Comparison of ENCODE assay signal across 8 cellular contexts in the genomic region with DNA sequence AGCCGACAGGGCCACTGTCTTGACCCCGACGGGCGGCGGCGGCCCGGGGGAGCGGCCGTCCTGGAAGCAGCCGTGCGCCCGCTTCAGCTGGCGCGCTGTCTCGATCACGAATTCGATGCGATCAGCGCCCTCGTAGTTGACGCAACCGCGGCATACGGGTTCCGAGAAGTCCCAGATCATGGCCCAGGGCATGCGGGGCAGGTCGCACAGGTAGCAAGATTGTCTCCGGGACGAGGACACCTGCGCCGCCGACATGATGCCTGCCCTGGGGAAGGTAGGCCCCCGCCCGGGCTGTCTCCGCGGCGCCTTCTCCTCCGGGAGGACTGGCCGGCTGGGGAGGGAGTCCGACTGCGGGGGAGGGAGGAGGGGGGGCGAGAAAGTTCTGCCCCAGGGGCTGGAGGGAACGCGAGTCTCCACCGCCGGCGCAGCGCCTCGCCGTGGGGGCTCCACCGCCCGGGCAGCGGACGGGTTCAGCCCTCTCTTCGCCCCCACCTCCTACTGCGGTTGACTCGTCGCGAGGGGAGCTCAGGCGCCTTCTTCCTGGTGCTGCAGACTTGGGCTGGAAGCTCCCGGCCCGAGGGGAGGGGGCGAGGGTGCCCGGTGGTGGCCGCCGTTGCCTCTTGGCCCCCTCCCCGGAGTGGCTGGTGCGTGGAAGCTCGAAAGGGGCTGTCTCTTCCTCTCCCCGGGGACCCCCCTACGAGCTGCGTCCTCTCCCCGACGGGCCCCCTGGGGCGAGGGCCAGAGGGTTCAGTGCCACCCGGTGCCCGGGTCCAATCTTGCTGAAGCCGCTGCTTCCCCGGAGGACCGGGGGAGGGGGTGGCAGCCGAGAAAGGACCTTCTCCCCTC. TPM values are rescaled to one million over a fixed set of nuclear protein-coding genes. Genes with fewer than 3 reads are reported as not detected.
DNase-seq lines count a peak whose midpoint lies in the region; ATAC-seq and TF ChIP-seq lines count a peak whose summit lies in the region.

No MANE protein-coding gene starts in this region.

- intact Hi-C loops in esophagus muscularis mucosa (cut with DNase I): loop anchor here (5.0 kb wide), 2 partner anchors 70 to 110 kb away; no protein-coding TSS in a partner anchor
- intact Hi-C loops in testis (cut with DNase I; ENCODE audit: low total_unique reads): loop anchor here (5.0 kb wide), 1 partner anchor 295 kb away; a partner anchor contains a TSS

- WGBS in esophagus muscularis mucosa: no CpG with 5 or more reads among the region's 81 CpGs
- WGBS in testis, 2 donors: 0 to 1% methylated on average over 15 to 36 of the region's 81 CpGs

- peaks cover 0 to 27% (median 12%) of the 10 kb centered on the region in 4 donors for H3K36me3 ChIP-seq in esophagus muscularis mucosa
- H3K36me3 ChIP-seq in testis (ENCODE audit: low read depth, missing control alignments): no peaks in the 10 kb centered on the region

- peak overlapping the region; percentile 89 for H3K27ac Mint-ChIP-seq in activated T-cell treated with anti-CD3 and anti-CD28 coated beads, Interleukin-2, amount 50 U/mL, for 24 hours
- peak overlapping the region; percentile 70 to 99 (median 92) for H3K27ac Mint-ChIP-seq in naive B cell

- H3K27me3 Mint-ChIP-seq in activated T-cell treated with anti-CD3 and anti-CD28 coated beads, Interleukin-2, amount 50 U/mL, for 24 hours: no peaks in the 10 kb centered on the region
- H3K27me3 Mint-ChIP-seq in naive B cell: no peaks in the 10 kb centered on the region

- ATAC-seq in GM18511 (IDR thresholded peaks at IDR 0.05; ENCODE audit: unreplicated experiment) (peak; percentile 56), HG02970 (IDR thresholded peaks at IDR 0.05; ENCODE audit: low FRiP score, unreplicated experiment) (peak; percentile 34), naive B cell (ENCODE audit: low read depth in 2 of 2) (peak; percentile 46 to 47)

- H3K9me3 Mint-ChIP-seq in activated T-cell treated with anti-CD3 and anti-CD28 coated beads, Interleukin-2, amount 50 U/mL, for 24 hours: no peaks in the 10 kb centered on the region
- H3K9me3 Mint-ChIP-seq in naive B cell: no peaks in the 10 kb centered on the region

- no peak for TF ChIP-seq EP300 in esophagus muscularis mucosa (IDR thresholded peaks at IDR 0.05)

- DNase-seq in AG04449 (ENCODE audit: low read depth, low spot score) (no peak), NCI-H2196 treated with DMSO at 0.1 percent for 48 hours (lab: John Stamatoyannopoulos, UW; ENCODE audit: unreplicated experiment) (peak; percentile 50), esophagus muscularis mucosa (ENCODE audit: extremely low spot score) (no peak), naive B cell (peak; percentile 78), testis (peak; percentile 78)
- DNase-seq in activated T-cell treated with anti-CD3 and anti-CD28 coated beads, Interleukin-2, amount 50 U/mL, for 24 hours: peak; percentile 83

- H3K27me3 ChIP-seq in esophagus muscularis mucosa (no peaks in the 10 kb centered on the region), testis (no peaks in the 10 kb centered on the region)

- H3K4me3 ChIP-seq in AG04449 (ENCODE audit: low read depth, low read length) (peak overlapping the region; percentile 92), esophagus muscularis mucosa (peak overlapping the region; percentile 79 to 93 (median 86)), testis (peak overlapping the region; percentile 72 to 91)

- H3K4me3 Mint-ChIP-seq in activated T-cell treated with anti-CD3 and anti-CD28 coated beads, Interleukin-2, amount 50 U/mL, for 24 hours: peak overlapping the region; percentile 88
- H3K4me3 Mint-ChIP-seq in naive B cell: peak overlapping the region; percentile 77 to 99 (median 94)

- peaks cover 68% of the 10 kb centered on the region for H3K4me1 Mint-ChIP-seq in activated T-cell treated with anti-CD3 and anti-CD28 coated beads, Interleukin-2, amount 50 U/mL, for 24 hours (ENCODE audit: low read depth)
- H3K4me1 Mint-ChIP-seq in naive B cell: peaks cover 33 to 46% (median 46%) of the 10 kb centered on the region in 3 donors

- H3K36me3 Mint-ChIP-seq in activated T-cell treated with anti-CD3 and anti-CD28 coated beads, Interleukin-2, amount 50 U/mL, for 24 hours (ENCODE audit: low read depth): peaks cover 42% of the 10 kb centered on the region
- H3K36me3 Mint-ChIP-seq in naive B cell: no peaks in the 10 kb centered on the region

- peak; percentile 24 for TF ChIP-seq POLR2A in esophagus muscularis mucosa (IDR thresholded peaks at IDR 0.05; ENCODE audit: low read depth)
- TF ChIP-seq POLR2A in testis (IDR thresholded peaks at IDR 0.05): no peak

- H3K9me3 ChIP-seq in esophagus muscularis mucosa (no peaks in the 10 kb centered on the region), testis (no peaks in the 10 kb centered on the region)

- peak overlapping the region; percentile 98 to 100 (median 100) for H3K27ac ChIP-seq in esophagus muscularis mucosa (replicated peaks in 1 of 4)
- H3K27ac ChIP-seq in testis: peak overlapping the region; percentile 94 to 98

- CTCF ChIA-PET in AG04449 (lab: Yijun Ruan, JAX): interaction anchor here (0.7 to 13.4 kb wide), 16 partner anchors 12 to 155 kb away, joined by 3 to 110 read pairs (median 4); no protein-coding TSS in a partner anchor

- TF ChIP-seq CTCF in AG04449 (IDR thresholded peaks at IDR 0.05; ENCODE audit: insufficient read depth, low read length, missing control alignments) (peak; percentile 55), esophagus muscularis mucosa (IDR thresholded peaks at IDR 0.05) (peak; percentile 3 to 31 (median 15)), testis (IDR thresholded peaks at IDR 0.05) (peak in 1 of 3 experiments; percentile 13)

- POLR2A ChIA-PET in AG04449 (lab: Yijun Ruan, JAX): interaction anchor here (0.6 to 2.8 kb wide), 10 partner anchors 12 to 109 kb away, joined by 3 to 17 read pairs (median 4); no protein-coding TSS in a partner anchor

- peaks cover 70 to 82% (median 79%) of the 10 kb centered on the region in 4 donors for H3K4me1 ChIP-seq in esophagus muscularis mucosa
- H3K4me1 ChIP-seq in testis: peaks cover 60% of the 10 kb centered on the region

RNA-seq across cellular contexts. Expression of a gene that starts 0.7 kb away (rescaled TPM):
- 100 to 1,000 TPM in 1 of 4 donors, 10 to 100 TPM in 3; 58.6 to 105 (median 98.4) TPM for total RNA-seq in esophagus muscularis mucosa
- 1 to 10 TPM; 1.7 to 4.6 (median 3.2) TPM for polyA plus RNA-seq in naive B cell (ENCODE audit: low read depth in 6 of 6)
- 100 to 1,000 TPM in 1 of 2 donors, 10 to 100 TPM in 1; 94.6 to 120 TPM for total RNA-seq in testis
- polyA plus RNA-seq in testis (ENCODE audit: insufficient read depth, low read depth, low replicate concordance): 30.9 TPM

Comparison
In these comparisons a context has a peak if more than half of its experiments do, and no peak if none do; other contexts are left out.
1. DNase-seq: peak in NCI-H2196 treated with DMSO at 0.1 percent for 48 hours (single experiment), activated T-cell treated with anti-CD3 and anti-CD28 coated beads, Interleukin-2, amount 50 U/mL, for 24 hours (single experiment), naive B cell (single experiment) and testis (single experiment); none in AG04449 (single experiment) and esophagus muscularis mucosa (single experiment).
2. Peak in every context shown above with its lines, with median percentiles within 50 percentile points of each other: H3K4me3 ChIP-seq and ATAC-seq.